ENCODE assay signal across 31 cellular contexts in genomic region chr10:91885362-91886079, GRCh38. TPM values are rescaled to one million over a fixed set of nuclear protein-coding genes. Genes with fewer than 3 reads are reported as not detected.
DNase-seq lines count a peak whose midpoint lies in the region; ATAC-seq and TF ChIP-seq lines count a peak whose summit lies in the region.
"Had no signal": no experiment of that assay in that cellular context is flagged by ENCODE, and none has a peak within 500 bp of the region (broad histone marks: within the 10 kb centered on the region; RNA-seq: fewer than 3 reads in every experiment).

No MANE protein-coding gene starts in this region.

- H3K9me3 ChIP-seq in neural cell (ENCODE audit: low read length): no peaks in the 10 kb centered on the region
- H3K9me3 ChIP-seq in uterus: no peaks in the 10 kb centered on the region
- H3K9me3 ChIP-seq: adrenal gland, upper lobe of right lung had no signal

- no peak for TF ChIP-seq RAD21 in neural cell (conservative IDR thresholded peaks at IDR 0.05)

- no peak overlapping the region for H3K27ac Mint-ChIP-seq in activated CD4-positive, alpha-beta T cell treated with anti-CD3 and anti-CD28 coated beads, Interleukin-2, amount 10 ng/mL, durations not matched to agents 24 days and 14 days
- H3K27ac Mint-ChIP-seq in brain: peak overlapping the region; percentile 42 to 94 (median 89)
- H3K27ac Mint-ChIP-seq in T-helper 2 cell treated with Interferon-gamma antibody and Interleukin-4, amounts not matched to agents 5 μg/mL and 100 μg/mL, for 36 hours: no peak overlapping the region
- H3K27ac Mint-ChIP-seq: activated CD4-positive, alpha-beta memory T cell treated with anti-CD3 and anti-CD28 coated beads for 36 hours; activated naive CD4-positive, alpha-beta T cell treated with anti-CD3 and anti-CD28 coated beads for 36 hours; activated T-helper 1 cell treated with anti-CD3 and anti-CD28 coated beads, Interleukin-12 subunit alpha, Interleukin-12 subunit beta, Interleukin-2, Interleukin-4 antibody, amounts not matched to agents 30 ng/mL and 10 ng/mL and 1 ng/mL, durations not matched to agents 14 hours and 24 hours and 36 hours; CD14-positive monocyte; immature natural killer cell; memory B cell; T-helper 1 cell treated with Interleukin-12 subunit alpha and Interleukin-12 subunit beta and Interleukin-4 antibody, amounts not matched to agents 30 μg/mL and 1 μg/mL, for 36 hours had no signal

- peaks cover 13% of the 10 kb centered on the region for H3F3A ChIP-seq in neural cell (ENCODE audit: insufficient read depth, low read length, poor library complexity, severe bottlenecking)

- TF ChIP-seq POLR2A in uterus (IDR thresholded peaks at IDR 0.05): no peak

- H3K4me3 ChIP-seq in neural cell (ENCODE audit: low read length): no peak overlapping the region
- no peak overlapping the region for H3K4me3 ChIP-seq in uterus
- H3K4me3 ChIP-seq: adrenal gland, upper lobe of right lung had no signal

- peak; percentile 42 for DNase-seq in activated CD4-positive, alpha-beta T cell treated with anti-CD3 and anti-CD28 coated beads, Interleukin-2, amount 10 ng/mL, durations not matched to agents 24 days and 14 days
- DNase-seq in activated CD4-positive, alpha-beta T cell treated with anti-CD3 and anti-CD28 coated beads, Interleukin-2, amount 50 U/mL, for 48 hours: no peak
- DNase-seq in uterus (no peak), NCI-H345 (lab: John Stamatoyannopoulos, UW) (no peak)
- no peak for DNase-seq in T-helper 2 cell treated with Interferon-gamma antibody and Interleukin-4, amounts not matched to agents 5 μg/mL and 100 μg/mL, for 36 hours (ENCODE audit: low spot score)
- DNase-seq: activated CD4-positive, alpha-beta memory T cell treated with anti-CD3 and anti-CD28 coated beads for 36 hours; activated CD8-positive, alpha-beta memory T cell treated with anti-CD3 and anti-CD28 coated beads, Interleukin-2, amount 50 U/mL, for 4 hours; activated naive CD4-positive, alpha-beta T cell treated with anti-CD3 and anti-CD28 coated beads for 36 hours; adrenal gland; brain microvascular endothelial cell; hypothalamus; immature natural killer cell; Karpas-422; left colon; NCI-H1417; NCI-H2029; NCI-H524; NK-92 treated with Interleukin-12 subunit alpha and Interleukin-12 subunit beta, amount 100 ng/mL, for 24 hours; occipital lobe; stimulated activated CD4-positive, alpha-beta T cell treated with anti-CD3 and anti-CD28 coated beads, Interleukin-4, amount 100 ng/mL, for 4 hours; upper lobe of right lung had no signal

- peak overlapping the region; percentile 63 for H3K9ac ChIP-seq in neural cell (ENCODE audit: low read length)

- H3K27ac ChIP-seq in neural cell (ENCODE audit: low read length): peak overlapping the region; percentile 85
- H3K27ac ChIP-seq in uterus: peak overlapping the region; percentile 63 to 69
- H3K27ac ChIP-seq: 22Rv1, adrenal gland, brain microvascular endothelial cell, upper lobe of right lung had no signal

- peaks cover 6% of the 10 kb centered on the region for H3K4me1 Mint-ChIP-seq in activated CD4-positive, alpha-beta T cell treated with anti-CD3 and anti-CD28 coated beads, Interleukin-2, amount 10 ng/mL, durations not matched to agents 24 days and 14 days
- H3K4me1 Mint-ChIP-seq in brain: peaks cover 61% of the 10 kb centered on the region
- peaks cover 7% of the 10 kb centered on the region for H3K4me1 Mint-ChIP-seq in T-helper 2 cell treated with Interferon-gamma antibody and Interleukin-4, amounts not matched to agents 5 μg/mL and 100 μg/mL, for 36 hours (ENCODE audit: low read depth)

- H3K27me3 ChIP-seq in neural cell (ENCODE audit: insufficient read depth, low read depth, low read length) (no peaks in the 10 kb centered on the region), uterus (no peaks in the 10 kb centered on the region)
- H3K27me3 ChIP-seq: adrenal gland, brain microvascular endothelial cell, upper lobe of right lung had no signal

- no peaks in the 10 kb centered on the region for H3K9me2 ChIP-seq in neural cell (ENCODE audit: insufficient read depth, low read length)

- no peaks in the 10 kb centered on the region for H3K36me3 ChIP-seq in neural cell (ENCODE audit: insufficient read depth, low read length)
- H3K36me3 ChIP-seq in uterus: no peaks in the 10 kb centered on the region
- H3K36me3 ChIP-seq: adrenal gland, brain microvascular endothelial cell, upper lobe of right lung had no signal

- intact Hi-C loops in activated CD4-positive, alpha-beta T cell treated with anti-CD3 and anti-CD28 coated beads, Interleukin-2, amount 10 ng/mL, durations not matched to agents 24 days and 14 days (cut with micrococcal nuclease): no loop called here
- intact Hi-C loops in uterus (cut with DNase I; ENCODE audit: low total_unique reads): no loop called here

- TF ChIP-seq CTCF in brain (conservative IDR thresholded peaks at IDR 0.05) (no peak), neural cell (IDR thresholded peaks at IDR 0.05; ENCODE audit: poor library complexity, severe bottlenecking) (no peak), uterus (IDR thresholded peaks at IDR 0.05) (no peak)

- H3K79me2 ChIP-seq in neural cell (replicated peaks; ENCODE audit: insufficient read depth, low read length): no peaks in the 10 kb centered on the region

- no peaks in the 10 kb centered on the region for H4K20me1 ChIP-seq in neural cell (ENCODE audit: insufficient read depth)

- H3K9me3 Mint-ChIP-seq in activated CD4-positive, alpha-beta T cell treated with anti-CD3 and anti-CD28 coated beads, Interleukin-2, amount 10 ng/mL, durations not matched to agents 24 days and 14 days: no peaks in the 10 kb centered on the region
- peaks cover 0 to 5% (median 2%) of the 10 kb centered on the region in 5 experiments for H3K9me3 Mint-ChIP-seq in brain
- H3K9me3 Mint-ChIP-seq in T-helper 2 cell treated with Interferon-gamma antibody and Interleukin-4, amounts not matched to agents 5 μg/mL and 100 μg/mL, for 36 hours: no peaks in the 10 kb centered on the region
- H3K9me3 Mint-ChIP-seq: activated T-helper 1 cell treated with anti-CD3 and anti-CD28 coated beads, Interleukin-12 subunit alpha, Interleukin-12 subunit beta, Interleukin-2, Interleukin-4 antibody, amounts not matched to agents 30 ng/mL and 10 ng/mL and 1 ng/mL, durations not matched to agents 14 hours and 24 hours and 36 hours; T-helper 1 cell treated with Interleukin-12 subunit alpha and Interleukin-12 subunit beta and Interleukin-4 antibody, amounts not matched to agents 30 μg/mL and 1 μg/mL, for 36 hours had no signal

- peaks cover 40% of the 10 kb centered on the region for H3K27me3 Mint-ChIP-seq in activated CD4-positive, alpha-beta T cell treated with anti-CD3 and anti-CD28 coated beads, Interleukin-2, amount 10 ng/mL, durations not matched to agents 24 days and 14 days
- H3K27me3 Mint-ChIP-seq in brain: peaks cover 5% of the 10 kb centered on the region
- peaks cover 42% of the 10 kb centered on the region for H3K27me3 Mint-ChIP-seq in T-helper 2 cell treated with Interferon-gamma antibody and Interleukin-4, amounts not matched to agents 5 μg/mL and 100 μg/mL, for 36 hours (ENCODE audit: low read depth)

- no peak overlapping the region for H2AFZ ChIP-seq in neural cell (ENCODE audit: low read depth, low read length)

- no peak overlapping the region for H3K4me2 ChIP-seq in neural cell (ENCODE audit: low read length)

- TF ChIP-seq EP300 in neural cell (conservative IDR thresholded peaks at IDR 0.05; ENCODE audit: poor library complexity, severe bottlenecking): no peak

- H3K36me3 Mint-ChIP-seq in activated CD4-positive, alpha-beta T cell treated with anti-CD3 and anti-CD28 coated beads, Interleukin-2, amount 10 ng/mL, durations not matched to agents 24 days and 14 days (ENCODE audit: low read depth): no peaks in the 10 kb centered on the region
- H3K36me3 Mint-ChIP-seq in brain: no peaks in the 10 kb centered on the region
- no peaks in the 10 kb centered on the region for H3K36me3 Mint-ChIP-seq in T-helper 2 cell treated with Interferon-gamma antibody and Interleukin-4, amounts not matched to agents 5 μg/mL and 100 μg/mL, for 36 hours (ENCODE audit: low read depth)
- H3K36me3 Mint-ChIP-seq: activated CD4-positive, alpha-beta memory T cell treated with anti-CD3 and anti-CD28 coated beads for 36 hours; immature natural killer cell; memory B cell had no signal

- ATAC-seq in GM19328 (IDR thresholded peaks at IDR 0.05; ENCODE audit: unreplicated experiment): no peak
- ATAC-seq: activated CD4-positive, CD25-positive, alpha-beta regulatory T cell treated with anti-CD3 and anti-CD28 coated beads, Interleukin-2, amount 50 U/mL, for 24 hours; left colon; SK-N-SH treated with all-trans-retinoic acid at 6 μM for 48 hours; upper lobe of right lung had no signal

- H3K4me1 ChIP-seq in uterus: no peaks in the 10 kb centered on the region

- no peak overlapping the region for H3K4me3 Mint-ChIP-seq in activated CD4-positive, alpha-beta T cell treated with anti-CD3 and anti-CD28 coated beads, Interleukin-2, amount 10 ng/mL, durations not matched to agents 24 days and 14 days
- H3K4me3 Mint-ChIP-seq in brain: peak overlapping the region; percentile 14 to 72 (median 34)
- H3K4me3 Mint-ChIP-seq in T-helper 2 cell treated with Interferon-gamma antibody and Interleukin-4, amounts not matched to agents 5 μg/mL and 100 μg/mL, for 36 hours: no peak overlapping the region
- H3K4me3 Mint-ChIP-seq: activated CD4-positive, alpha-beta memory T cell treated with anti-CD3 and anti-CD28 coated beads for 36 hours; activated naive CD4-positive, alpha-beta T cell treated with anti-CD3 and anti-CD28 coated beads for 36 hours; activated T-helper 1 cell treated with anti-CD3 and anti-CD28 coated beads, Interleukin-12 subunit alpha, Interleukin-12 subunit beta, Interleukin-2, Interleukin-4 antibody, amounts not matched to agents 30 ng/mL and 10 ng/mL and 1 ng/mL, durations not matched to agents 14 hours and 24 hours and 36 hours; CD14-positive monocyte; memory B cell; T-helper 1 cell treated with Interleukin-12 subunit alpha and Interleukin-12 subunit beta and Interleukin-4 antibody, amounts not matched to agents 30 μg/mL and 1 μg/mL, for 36 hours had no signal

TF ChIP-seq in neural cell, 6 proteins besides CTCF, POLR2A, EP300 and RAD21 (continues in another document):
- TF ChIP-seq MXI1 (conservative IDR thresholded peaks at IDR 0.05; ENCODE audit: poor library complexity, severe bottlenecking) (no peak), EZH2 (IDR thresholded peaks at IDR 0.05; ENCODE audit: borderline replicate concordance, insufficient read depth, low read length, poor library complexity, severe bottlenecking) (no peak)

RNA-seq across cellular contexts. Expression of gene FGFBP3, which starts 23.8 kb away (rescaled TPM):
- total RNA-seq in activated CD4-positive, alpha-beta T cell treated with anti-CD3 and anti-CD28 coated beads, Interleukin-2, amount 10 ng/mL, durations not matched to agents 24 days and 14 days: 2.5 and 2.7 TPM in 2 replicates
- polyA plus RNA-seq in brain (ENCODE audit: insufficient read depth, low read depth, low replicate concordance) (4.6 TPM), neural cell (35.9 and 39.5 TPM in 2 replicates)
- polyA minus RNA-seq in neural cell: 17.3 and 20.1 TPM in 2 replicates
- 1 to 10 TPM in 2 of 4 donors, not detected in 2; 1.2 TPM for total RNA-seq in uterus

RNA-seq across cellular contexts. Expression of gene BTAF1, which starts 38.0 kb away (rescaled TPM):
- total RNA-seq in activated CD4-positive, alpha-beta T cell treated with anti-CD3 and anti-CD28 coated beads, Interleukin-2, amount 10 ng/mL, durations not matched to agents 24 days and 14 days: 63.9 and 67.1 TPM in 2 replicates
- polyA plus RNA-seq in brain (ENCODE audit: insufficient read depth, low read depth, low replicate concordance) (4.0 TPM), neural cell (64.3 and 69.4 TPM in 2 replicates)
- 99.3 and 102 TPM in 2 replicates for polyA minus RNA-seq in neural cell
- total RNA-seq in uterus: 10 to 100 TPM; 31.8 to 95.8 (median 51.5) TPM

Comparison
In these comparisons a context has a peak if more than half of its experiments do, and no peak if none do; other contexts are left out.
1. H3K27ac Mint-ChIP-seq: peak in brain (5 of 5); none in activated CD4-positive, alpha-beta T cell treated with anti-CD3 and anti-CD28 coated beads, Interleukin-2, amount 10 ng/mL, durations not matched to agents 24 days and 14 days (single experiment) and T-helper 2 cell treated with Interferon-gamma antibody and Interleukin-4, amounts not matched to agents 5 μg/mL and 100 μg/mL, for 36 hours (single experiment).
2. H3K4me3 Mint-ChIP-seq: peak in brain (5 of 5); none in activated CD4-positive, alpha-beta T cell treated with anti-CD3 and anti-CD28 coated beads, Interleukin-2, amount 10 ng/mL, durations not matched to agents 24 days and 14 days (single experiment) and T-helper 2 cell treated with Interferon-gamma antibody and Interleukin-4, amounts not matched to agents 5 μg/mL and 100 μg/mL, for 36 hours (single experiment).